ENCODE assay signal across 28 cellular contexts in genomic region chr7:159051916-159052315, GRCh38.
DNase-seq lines count a peak whose midpoint lies in the region; ATAC-seq and TF ChIP-seq lines count a peak whose summit lies in the region.
"Had no signal": no experiment of that assay in that cellular context is flagged by ENCODE, and none has a peak within 500 bp of the region (broad histone marks: within the 10 kb centered on the region; RNA-seq: fewer than 3 reads in every experiment).

No MANE protein-coding gene starts in this region.

- H3K9me3 Mint-ChIP-seq in activated CD4-positive, alpha-beta T cell treated with anti-CD3 and anti-CD28 coated beads, Interleukin-2, amount 10 ng/mL, durations not matched to agents 24 days and 14 days, result no peaks in the 10 kb centered on the region
- no peaks in the 10 kb centered on the region for H3K9me3 Mint-ChIP-seq in T-helper 2 cell treated with Interferon-gamma antibody and Interleukin-4, amounts not matched to agents 5 μg/mL and 100 μg/mL, for 36 hours
- peaks cover 18% of the 10 kb centered on the region for H3K9me3 Mint-ChIP-seq in HFFc6

- H3K36me3 ChIP-seq in Peyer's patch, result no peaks in the 10 kb centered on the region
- H3K36me3 ChIP-seq: lower lobe of right lung, prostate gland, right lobe of liver, spleen had no signal

- no peaks in the 10 kb centered on the region for H3K27me3 ChIP-seq in Peyer's patch
- H3K27me3 ChIP-seq: right lobe of liver, spleen had no signal

- no peak for DNase-seq in activated CD4-positive, alpha-beta T cell treated with anti-CD3 and anti-CD28 coated beads, Interleukin-2, amount 10 ng/mL, durations not matched to agents 24 days and 14 days
- no peak for DNase-seq in activated CD4-positive, alpha-beta T cell treated with anti-CD3 and anti-CD28 coated beads for 48 hours
- no peak for DNase-seq in T-helper 2 cell treated with Interferon-gamma antibody and Interleukin-4, amounts not matched to agents 5 μg/mL and 100 μg/mL, for 36 hours (ENCODE audit: low spot score)
- DNase-seq in HFFc6 (no peak), substantia nigra (lab: John Stamatoyannopoulos, UW) (no peak), Peyer's patch (no peak)
- DNase-seq: activated B cell treated with CpG ODN at 0.5 μM for 24 hours; DMS79 treated with DMSO at 0.1 percent for 48 hours; effector CD8-positive, alpha-beta T cell; GF-D8; H7; hippocampal formation; Karpas-422; lower lobe of right lung; MV-4-11; naive thymus-derived CD8-positive, alpha-beta T cell; NCI-H1436; NCI-H510A; right lobe of liver; spleen; stimulated activated CD4-positive, alpha-beta T cell treated with anti-CD3 and anti-CD28 coated beads, Interleukin-2, amount 100 ng/mL, for 24 hours; stimulated activated CD8-positive, alpha-beta memory T cell treated with anti-CD3 and anti-CD28 coated beads, Interleukin-4, amount 100 ng/mL, for 48 hours; stimulated activated naive CD8-positive, alpha-beta T cell treated with anti-CD3 and anti-CD28 coated beads, Interleukin-15, amount 100 ng/mL, for 72 hours had no signal

- intact Hi-C loops in activated CD4-positive, alpha-beta T cell treated with anti-CD3 and anti-CD28 coated beads, Interleukin-2, amount 10 ng/mL, durations not matched to agents 24 days and 14 days (cut with micrococcal nuclease), result loop anchor here (1.0 kb wide), 1 partner anchor 35 kb away; no protein-coding TSS in a partner anchor

- ATAC-seq in GM18517 (IDR thresholded peaks at IDR 0.05; ENCODE audit: unreplicated experiment) (peak; percentile 87), GM21447 (IDR thresholded peaks at IDR 0.05; ENCODE audit: unreplicated experiment) (peak; percentile 52)
- ATAC-seq: lower lobe of right lung; naive thymus-derived CD8-positive, alpha-beta T cell; right lobe of liver; stimulated activated naive CD8-positive, alpha-beta T cell treated with anti-CD3 and anti-CD28 coated beads, Interleukin-15, amount 100 ng/mL, for 72 hours had no signal

- H3K4me1 Mint-ChIP-seq in activated CD4-positive, alpha-beta T cell treated with anti-CD3 and anti-CD28 coated beads, Interleukin-2, amount 10 ng/mL, durations not matched to agents 24 days and 14 days, result peaks cover 22% of the 10 kb centered on the region
- peaks cover 41% of the 10 kb centered on the region for H3K4me1 Mint-ChIP-seq in T-helper 2 cell treated with Interferon-gamma antibody and Interleukin-4, amounts not matched to agents 5 μg/mL and 100 μg/mL, for 36 hours (ENCODE audit: low read depth)
- H3K4me1 Mint-ChIP-seq in HFFc6 (ENCODE audit: low read depth), result no peaks in the 10 kb centered on the region
- H3K4me1 Mint-ChIP-seq: activated B cell treated with CpG ODN at 0.5 μM for 24 hours had no signal

- H3K27ac ChIP-seq in substantia nigra (ENCODE audit: low read depth, low read length, poor library complexity, severe bottlenecking), result no peak overlapping the region
- no peak overlapping the region for H3K27ac ChIP-seq in Peyer's patch
- H3K27ac ChIP-seq: coronary artery, lower lobe of right lung, prostate gland, right lobe of liver, SK-N-MC, spleen had no signal

- H3K4me1 ChIP-seq in Peyer's patch, result no peaks in the 10 kb centered on the region
- H3K4me1 ChIP-seq: lower lobe of right lung, prostate gland, right lobe of liver, spleen had no signal

- TF ChIP-seq POLR2A in Peyer's patch (IDR thresholded peaks at IDR 0.05), result no peak

- peaks cover 4% of the 10 kb centered on the region for H3K36me3 Mint-ChIP-seq in activated CD4-positive, alpha-beta T cell treated with anti-CD3 and anti-CD28 coated beads, Interleukin-2, amount 10 ng/mL, durations not matched to agents 24 days and 14 days (ENCODE audit: low read depth)
- peaks cover 13% of the 10 kb centered on the region for H3K36me3 Mint-ChIP-seq in T-helper 2 cell treated with Interferon-gamma antibody and Interleukin-4, amounts not matched to agents 5 μg/mL and 100 μg/mL, for 36 hours (ENCODE audit: low read depth)
- no peaks in the 10 kb centered on the region for H3K36me3 Mint-ChIP-seq in HFFc6 (ENCODE audit: low read depth)

- no peak for TF ChIP-seq CTCF in HFFc6 (IDR thresholded peaks at IDR 0.05)
- TF ChIP-seq CTCF in Peyer's patch (IDR thresholded peaks at IDR 0.05), result no peak

- no peaks in the 10 kb centered on the region for H3K9me3 ChIP-seq in Peyer's patch
- H3K9me3 ChIP-seq: lower lobe of right lung, prostate gland, right lobe of liver had no signal

- H3K4me3 Mint-ChIP-seq in activated CD4-positive, alpha-beta T cell treated with anti-CD3 and anti-CD28 coated beads, Interleukin-2, amount 10 ng/mL, durations not matched to agents 24 days and 14 days, result peak overlapping the region; percentile 25
- H3K4me3 Mint-ChIP-seq in T-helper 2 cell treated with Interferon-gamma antibody and Interleukin-4, amounts not matched to agents 5 μg/mL and 100 μg/mL, for 36 hours, result peak overlapping the region; percentile 63
- H3K4me3 Mint-ChIP-seq in HFFc6, result no peak overlapping the region
- H3K4me3 Mint-ChIP-seq: activated B cell treated with CpG ODN at 0.5 μM for 24 hours had no signal

- H3K27me3 Mint-ChIP-seq in activated CD4-positive, alpha-beta T cell treated with anti-CD3 and anti-CD28 coated beads, Interleukin-2, amount 10 ng/mL, durations not matched to agents 24 days and 14 days, result peaks cover 3% of the 10 kb centered on the region
- H3K27me3 Mint-ChIP-seq in T-helper 2 cell treated with Interferon-gamma antibody and Interleukin-4, amounts not matched to agents 5 μg/mL and 100 μg/mL, for 36 hours (ENCODE audit: low read depth), result peaks cover 4% of the 10 kb centered on the region
- H3K27me3 Mint-ChIP-seq in HFFc6 (ENCODE audit: insufficient read depth), result no peaks in the 10 kb centered on the region

- peak overlapping the region; percentile 44 for H3K27ac Mint-ChIP-seq in activated CD4-positive, alpha-beta T cell treated with anti-CD3 and anti-CD28 coated beads, Interleukin-2, amount 10 ng/mL, durations not matched to agents 24 days and 14 days
- peak overlapping the region; percentile 86 for H3K27ac Mint-ChIP-seq in T-helper 2 cell treated with Interferon-gamma antibody and Interleukin-4, amounts not matched to agents 5 μg/mL and 100 μg/mL, for 36 hours
- H3K27ac Mint-ChIP-seq in HFFc6, result no peak overlapping the region
- H3K27ac Mint-ChIP-seq: activated B cell treated with CpG ODN at 0.5 μM for 24 hours; stimulated activated naive CD8-positive, alpha-beta T cell treated with anti-CD3 and anti-CD28 coated beads, Interleukin-15, amount 100 ng/mL, for 72 hours had no signal

- no peak overlapping the region for H3K4me3 ChIP-seq in Peyer's patch
- H3K4me3 ChIP-seq: coronary artery, lower lobe of right lung, prostate gland, right lobe of liver, SK-N-MC, spleen had no signal
